In the genomic region with DNA sequence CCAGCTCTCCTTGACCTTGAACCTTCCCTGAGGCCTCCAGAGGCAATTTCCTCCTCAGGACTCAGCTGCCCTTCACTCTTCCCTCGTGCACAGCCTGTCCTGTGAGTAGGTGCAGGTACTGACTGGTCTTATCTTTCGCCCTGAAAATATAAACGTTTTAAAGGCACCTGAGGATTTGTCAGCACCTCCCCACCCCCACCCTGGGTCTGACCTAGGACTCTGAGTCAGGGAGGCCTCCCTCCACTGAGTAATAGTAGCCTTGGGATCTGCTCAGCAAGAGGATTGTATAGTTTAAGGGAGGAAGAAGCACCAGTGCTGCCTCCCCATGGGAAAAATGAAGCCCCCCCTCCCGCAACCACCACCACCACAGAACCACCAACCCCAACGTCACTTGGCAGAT, we compare ENCODE assay signal across 16 cellular contexts. TPM values are rescaled to one million over a fixed set of nuclear protein-coding genes. Genes with fewer than 3 reads are reported as not detected.
A peak's percentile ranks its signal among the peaks of the same experiment; 100 is the strongest.
DNase-seq lines count a peak whose midpoint lies in the region; ATAC-seq, FAIRE-seq and TF ChIP-seq lines count a peak whose summit lies in the region.
"Had no signal": no experiment of that assay in that cellular context is flagged by ENCODE, and none has a peak within 500 bp of the region (broad histone marks: within the 10 kb centered on the region; RNA-seq: fewer than 3 reads in every experiment).

No MANE protein-coding gene starts in this region.

- H3K27me3 ChIP-seq in CD4-positive, alpha-beta T cell (ENCODE audit: control insufficient read depth, insufficient read depth, low read length) = no peaks in the 10 kb centered on the region
- no peaks in the 10 kb centered on the region for H3K27me3 ChIP-seq in astrocyte (ENCODE audit: insufficient read depth, low read length)
- no peaks in the 10 kb centered on the region for H3K27me3 ChIP-seq in naive thymus-derived CD4-positive, alpha-beta T cell (ENCODE audit: control insufficient read depth in 2 of 2, insufficient read depth in 2 of 2, low read length in 2 of 2)
- H3K27me3 ChIP-seq: ovary had no signal

- H3K27ac ChIP-seq in CD4-positive, alpha-beta T cell (ENCODE audit: low read depth, low read length) = no peak overlapping the region
- no peak overlapping the region for H3K27ac ChIP-seq in astrocyte (ENCODE audit: low read depth, low read length)
- no peak overlapping the region for H3K27ac ChIP-seq in naive thymus-derived CD4-positive, alpha-beta T cell (ENCODE audit: low read depth, low read length)
- H3K27ac ChIP-seq: C4-2B, ovary had no signal

- H3K4me2 ChIP-seq in astrocyte (ENCODE audit: low read length) = no peak overlapping the region

- no peak overlapping the region for H3K4me3 Mint-ChIP-seq in CD4-positive, alpha-beta T cell
- H3K4me3 Mint-ChIP-seq in astrocyte (ENCODE audit: unreplicated experiment) = no peak overlapping the region
- no peak overlapping the region for H3K4me3 Mint-ChIP-seq in naive thymus-derived CD4-positive, alpha-beta T cell
- H3K4me3 Mint-ChIP-seq: brain had no signal

- POLR2A ChIA-PET in CD4-positive, alpha-beta T cell (lab: Charles Lee) = interaction anchor here (1.2 kb wide), 1 partner anchor 9 kb away, joined by 3 read pairs; no protein-coding TSS in a partner anchor
- POLR2A ChIA-PET in naive thymus-derived CD4-positive, alpha-beta T cell (lab: Charles Lee) = no interaction called here

- no peak for DNase-seq in CD4-positive, alpha-beta T cell
- DNase-seq in HPDE6-E6E7 (ENCODE audit: extremely low spot score) (peak; percentile 78), astrocyte (ENCODE audit: low read depth) (no peak), AG08396 (ENCODE audit: low spot score) (no peak), ACHN (no peak), T-helper 9 cell (no peak)
- no peak for DNase-seq in naive thymus-derived CD4-positive, alpha-beta T cell
- DNase-seq: activated CD4-positive, alpha-beta T cell treated with anti-CD3 and anti-CD28 coated beads for 4 hours; DND-41; effector memory CD4-positive, alpha-beta T cell; foreskin melanocyte; NCI-H187; substantia nigra had no signal

- H3K9me3 ChIP-seq in CD4-positive, alpha-beta T cell (ENCODE audit: control insufficient read depth, low read length) = no peaks in the 10 kb centered on the region
- no peaks in the 10 kb centered on the region for H3K9me3 ChIP-seq in astrocyte (ENCODE audit: insufficient read depth, low read depth, low read length)
- no peaks in the 10 kb centered on the region for H3K9me3 ChIP-seq in naive thymus-derived CD4-positive, alpha-beta T cell (ENCODE audit: control insufficient read depth in 2 of 3, low read length in 3 of 3)
- H3K9me3 ChIP-seq: ovary had no signal

- peaks cover 40% of the 10 kb centered on the region for H3K79me2 ChIP-seq in astrocyte (ENCODE audit: insufficient read depth, low read length)

- peaks cover 2% of the 10 kb centered on the region for H3K36me3 ChIP-seq in astrocyte (ENCODE audit: insufficient read depth, low read length)
- H3K36me3 ChIP-seq in naive thymus-derived CD4-positive, alpha-beta T cell (ENCODE audit: control insufficient read depth in 2 of 3, insufficient read depth in 3 of 3, low read length in 3 of 3) = peaks cover 0 to 3% (median 0%) of the 10 kb centered on the region in 3 experiments
- H3K36me3 ChIP-seq: ovary had no signal

- no peaks in the 10 kb centered on the region for H3K9me3 Mint-ChIP-seq in CD4-positive, alpha-beta T cell
- peaks cover 2% of the 10 kb centered on the region for H3K9me3 Mint-ChIP-seq in astrocyte (ENCODE audit: unreplicated experiment)
- no peaks in the 10 kb centered on the region for H3K9me3 Mint-ChIP-seq in naive thymus-derived CD4-positive, alpha-beta T cell
- H3K9me3 Mint-ChIP-seq: brain had no signal

- peaks cover 38% of the 10 kb centered on the region for H3K4me1 ChIP-seq in astrocyte (ENCODE audit: insufficient read depth, low read length)
- H3K4me1 ChIP-seq in naive thymus-derived CD4-positive, alpha-beta T cell (ENCODE audit: control insufficient read depth in 2 of 2, insufficient read depth in 2 of 2, low read length in 2 of 2) = peaks cover 13 to 17% of the 10 kb centered on the region in 2 donors

- peak overlapping the region; percentile 63 for H3K27ac Mint-ChIP-seq in CD4-positive, alpha-beta T cell
- peak overlapping the region; percentile 53 for H3K27ac Mint-ChIP-seq in astrocyte (ENCODE audit: unreplicated experiment)
- peak overlapping the region in 5 of 9 donors; percentile 56 to 84 (median 62) for H3K27ac Mint-ChIP-seq in naive thymus-derived CD4-positive, alpha-beta T cell
- H3K27ac Mint-ChIP-seq: brain had no signal

- no peak for ATAC-seq in CD4-positive, alpha-beta T cell (ENCODE audit: poor library complexity)
- no peak for ATAC-seq in naive thymus-derived CD4-positive, alpha-beta T cell

- no peak overlapping the region for H3K9ac ChIP-seq in astrocyte (ENCODE audit: low read length)

- H3K4me3 ChIP-seq in astrocyte (ENCODE audit: insufficient read depth, low read depth, low read length) = no peak overlapping the region
- no peak overlapping the region for H3K4me3 ChIP-seq in naive thymus-derived CD4-positive, alpha-beta T cell (ENCODE audit: low read length)
- H3K4me3 ChIP-seq: ovary had no signal

- CTCF ChIA-PET in CD4-positive, alpha-beta T cell (lab: Charles Lee) = no interaction called here
- CTCF ChIA-PET in naive thymus-derived CD4-positive, alpha-beta T cell (lab: Charles Lee) = no interaction called here

- H3K4me1 Mint-ChIP-seq in CD4-positive, alpha-beta T cell (ENCODE audit: low read depth) = peaks cover 46% of the 10 kb centered on the region
- H3K4me1 Mint-ChIP-seq in astrocyte (ENCODE audit: low read depth, unreplicated experiment) = peaks cover 17% of the 10 kb centered on the region
- peaks cover 34 to 58% (median 44%) of the 10 kb centered on the region in 7 donors for H3K4me1 Mint-ChIP-seq in naive thymus-derived CD4-positive, alpha-beta T cell

- peaks cover 19% of the 10 kb centered on the region for H4K20me1 ChIP-seq in astrocyte (ENCODE audit: insufficient read depth, low read length)

- TF ChIP-seq CTCF in CD4-positive, alpha-beta T cell (IDR thresholded peaks at IDR 0.05) = no peak
- TF ChIP-seq CTCF in astrocyte (IDR thresholded peaks at IDR 0.05; ENCODE audit: insufficient read depth, low read depth, low read length) = no peak

- H3K27me3 Mint-ChIP-seq in CD4-positive, alpha-beta T cell = no peaks in the 10 kb centered on the region
- peaks cover 8% of the 10 kb centered on the region for H3K27me3 Mint-ChIP-seq in astrocyte (ENCODE audit: low read depth, unreplicated experiment)
- no peaks in the 10 kb centered on the region for H3K27me3 Mint-ChIP-seq in naive thymus-derived CD4-positive, alpha-beta T cell
- H3K27me3 Mint-ChIP-seq: brain had no signal

- peaks cover 29% of the 10 kb centered on the region for H3K36me3 Mint-ChIP-seq in CD4-positive, alpha-beta T cell (ENCODE audit: low read depth)
- H3K36me3 Mint-ChIP-seq in astrocyte (ENCODE audit: low read depth, unreplicated experiment) = peaks cover 10% of the 10 kb centered on the region
- H3K36me3 Mint-ChIP-seq in naive thymus-derived CD4-positive, alpha-beta T cell = peaks cover 0 to 10% (median 0%) of the 10 kb centered on the region in 5 donors
- H3K36me3 Mint-ChIP-seq: brain had no signal

- no peak overlapping the region for H2AFZ ChIP-seq in astrocyte (ENCODE audit: low read depth, low read length)

- intact Hi-C loops in CD4-positive, alpha-beta T cell (cut with DNase I, micrococcal nuclease) = loop anchor here in 1 of 2 experiments (10.0 kb wide), 1 partner anchor 52 kb away; a partner anchor contains a TSS
- intact Hi-C loops in naive thymus-derived CD4-positive, alpha-beta T cell (cut with micrococcal nuclease) = loop anchor here in 1 of 2 donors (10.0 kb wide), 1 partner anchor 48 kb away; no protein-coding TSS in a partner anchor

- no peak for FAIRE-seq in astrocyte (lab: Jason Lieb, UNC)

- in situ Hi-C loops in ACHN (cut with HindIII; ENCODE audit: low pct_ligation_motif_present, low pct_unique_long_range_greater_than_20kb, low sequenced_read_pairs) = no loop called here

RNA-seq across cellular contexts. Expression of a gene that starts 54.6 kb away (rescaled TPM):
- 10 to 100 TPM; 34.1 to 37.0 TPM for total RNA-seq in CD4-positive, alpha-beta T cell
- 9.9 and 11.3 TPM in 2 replicates for total RNA-seq in astrocyte
- 10 to 100 TPM; 29.3 to 47.1 (median 36.0) TPM for total RNA-seq in naive thymus-derived CD4-positive, alpha-beta T cell
- 10 to 100 TPM in 1 of 2 donors, 1 to 10 TPM in 1; 7.3 to 20.2 TPM for polyA plus RNA-seq in naive thymus-derived CD4-positive, alpha-beta T cell

RNA-seq across cellular contexts. Expression of a gene that starts 55.1 kb away (rescaled TPM):
- total RNA-seq in CD4-positive, alpha-beta T cell = 1 to 10 TPM; 1.6 to 1.7 TPM
- 2.9 and 3.1 TPM in 2 replicates for total RNA-seq in astrocyte
- total RNA-seq in naive thymus-derived CD4-positive, alpha-beta T cell = 10 to 100 TPM in 1 of 5 experiments, 1 to 10 TPM in 4; 3.1 to 12.0 (median 6.4) TPM
- 1 to 10 TPM; 3.4 to 7.5 TPM for polyA plus RNA-seq in naive thymus-derived CD4-positive, alpha-beta T cell
